Comparison of ENCODE assay signal across 8 cellular contexts in genomic region chr19:50427997-50428425, GRCh38. TPM values are rescaled to one million over a fixed set of nuclear protein-coding genes. Genes with fewer than 3 reads are reported as not detected.
DNase-seq lines count a peak whose midpoint lies in the region; ATAC-seq and TF ChIP-seq lines count a peak whose summit lies in the region.

No MANE protein-coding gene starts in this region.

- no peaks in the 10 kb centered on the region for H3K9me3 Mint-ChIP-seq in activated naive CD4-positive, alpha-beta T cell treated with anti-CD3 and anti-CD28 coated beads, Interleukin-2, amount 50 U/mL, for 24 hours

- intact Hi-C loops in cardiac septum (cut with DNase I) = no loop called here
- intact Hi-C loops in posterior cingulate gyrus (cut with DNase I) = no loop called here

- peak overlapping the region; percentile 59 for H3K4me3 Mint-ChIP-seq in activated naive CD4-positive, alpha-beta T cell treated with anti-CD3 and anti-CD28 coated beads, Interleukin-2, amount 50 U/mL, for 24 hours

- no peak for TF ChIP-seq EP300 in Ishikawa (IDR thresholded peaks at IDR 0.05; ENCODE audit: borderline replicate concordance)

- H3K36me3 Mint-ChIP-seq in activated naive CD4-positive, alpha-beta T cell treated with anti-CD3 and anti-CD28 coated beads, Interleukin-2, amount 50 U/mL, for 24 hours = no peaks in the 10 kb centered on the region

- no peak overlapping the region for H3K27ac Mint-ChIP-seq in activated naive CD4-positive, alpha-beta T cell treated with anti-CD3 and anti-CD28 coated beads, Interleukin-2, amount 50 U/mL, for 24 hours

- no peak for ATAC-seq in HG03457 (IDR thresholded peaks at IDR 0.05; ENCODE audit: unreplicated experiment)
- ATAC-seq in HG03342 (IDR thresholded peaks at IDR 0.05; ENCODE audit: unreplicated experiment) = no peak
- ATAC-seq in HG03045 (IDR thresholded peaks at IDR 0.05; ENCODE audit: unreplicated experiment) = no peak

- DNase-seq in AG09309 (ENCODE audit: low read depth) = no peak
- DNase-seq in cardiac septum (ENCODE audit: low spot score) = peak; percentile 91
- DNase-seq in posterior cingulate gyrus = peak; percentile 55 to 97 (median 80)

- no peak for TF ChIP-seq RAD21 in Ishikawa (IDR thresholded peaks at IDR 0.05; ENCODE audit: low read depth)

- peaks cover 17% of the 10 kb centered on the region for H3K4me1 Mint-ChIP-seq in activated naive CD4-positive, alpha-beta T cell treated with anti-CD3 and anti-CD28 coated beads, Interleukin-2, amount 50 U/mL, for 24 hours

- TF ChIP-seq CTCF in AG09309 (IDR thresholded peaks at IDR 0.05; ENCODE audit: control insufficient read depth, insufficient read depth, low read depth, low read length, missing control alignments) = no peak

- peak overlapping the region; percentile 19 for H3K4me3 ChIP-seq in AG09309 (ENCODE audit: control insufficient read depth, low read depth, low read length)

- peaks cover 4% of the 10 kb centered on the region for H3K27me3 Mint-ChIP-seq in activated naive CD4-positive, alpha-beta T cell treated with anti-CD3 and anti-CD28 coated beads, Interleukin-2, amount 50 U/mL, for 24 hours

TF ChIP-seq in Ishikawa, 13 proteins besides CTCF, POLR2A, EP300 and RAD21:
- no peak for TF ChIP-seq TEAD4 (IDR thresholded peaks at IDR 0.05)
- TF ChIP-seq MAX (IDR thresholded peaks at IDR 0.05) = peak; percentile 15; the same call in 1 of the 2 replicates
- no peak for TF ChIP-seq CREB1 (IDR thresholded peaks at IDR 0.05; ENCODE audit: low read depth)

RNA-seq across cellular contexts. Expression of gene MYBPC2, which starts 4.7 kb away (rescaled TPM):
- total RNA-seq in cardiac septum = not detected

RNA-seq across cellular contexts. Expression of gene SPIB, which starts 9.3 kb away (rescaled TPM):
- total RNA-seq in cardiac septum = not detected

RNA-seq across cellular contexts. Expression of gene POLD1, which starts 43.9 kb away (rescaled TPM):
- 8.0 TPM for total RNA-seq in cardiac septum

RNA-seq across cellular contexts. Expression of gene EMC10, which starts 48.3 kb away (rescaled TPM):
- 106 TPM for total RNA-seq in cardiac septum

RNA-seq across cellular contexts. Expression of gene GARIN5A, which starts 48.6 kb away (rescaled TPM):
- total RNA-seq in cardiac septum = 1.1 TPM
